ENCODE assay signal across 1 cellular context in genomic region chr6:10478187-10479040, GRCh38.
TF ChIP-seq lines count a peak whose summit lies in the region.

No MANE protein-coding gene starts in this region.

TF ChIP-seq in HepG2, 621 proteins besides CTCF, POLR2A, EP300 and RAD21 (continued from another document):
- TF ChIP-seq ZSCAN5A (CRISPR knock-in tag; IDR thresholded peaks at IDR 0.05; ENCODE audit: borderline replicate concordance) = no peak
- TF ChIP-seq TEAD3 (CRISPR knock-in tag; optimal IDR thresholded peaks at IDR 0.05; ENCODE audit: borderline replicate concordance) = peak; percentile 24
- TF ChIP-seq MEIS2 (CRISPR knock-in tag; IDR thresholded peaks at IDR 0.05) = no peak
- TF ChIP-seq CEBPG (CRISPR knock-in tag; IDR thresholded peaks at IDR 0.05) = no peak
- 0 out of 2 replicates have a peak, but pooled peaks have one; percentile 16 for TF ChIP-seq THRA (CRISPR knock-in tag; IDR thresholded peaks at IDR 0.05; ENCODE audit: borderline replicate concordance)
- no peak for TF ChIP-seq DMTF1 (CRISPR knock-in tag; IDR thresholded peaks at IDR 0.05)
- TF ChIP-seq SUZ12 (IDR thresholded peaks at IDR 0.05; ENCODE audit: low read depth, low read length) = no peak
- TF ChIP-seq GATAD2A (CRISPR knock-in tag; IDR thresholded peaks at IDR 0.05) = no peak
